Comparison of ENCODE assay signal across 8 cellular contexts in genomic region chr6:2970034-2970685, GRCh38. TPM values are rescaled to one million over a fixed set of nuclear protein-coding genes. Genes with fewer than 3 reads are reported as not detected.
DNase-seq lines count a peak whose midpoint lies in the region; ATAC-seq, FAIRE-seq and TF ChIP-seq lines count a peak whose summit lies in the region.

No MANE protein-coding gene starts in this region.

- peaks cover 38% of the 10 kb centered on the region for H3K27me3 Mint-ChIP-seq in activated CD4-positive, alpha-beta T cell treated with anti-CD3 and anti-CD28 coated beads, Interleukin-2, amount 10 ng/mL, durations not matched to agents 7 days and 5 days

- H3K9me3 Mint-ChIP-seq in activated CD4-positive, alpha-beta T cell treated with anti-CD3 and anti-CD28 coated beads, Interleukin-2, amount 10 ng/mL, durations not matched to agents 7 days and 5 days: peaks cover 2% of the 10 kb centered on the region

- no peaks in the 10 kb centered on the region for H3K9me1 ChIP-seq in K562 (ENCODE audit: control insufficient read depth, insufficient read depth, low read length)

- DNase-seq in activated CD4-positive, alpha-beta T cell treated with anti-CD3 and anti-CD28 coated beads, Interleukin-2, amount 10 ng/mL, durations not matched to agents 7 days and 5 days: no peak
- no peak for DNase-seq in activated CD4-positive, alpha-beta T cell treated with anti-CD3 and anti-CD28 coated beads, Interleukin-2, amount 50 U/mL, for 1 hour
- peak in 3 of 4 experiments; percentile 49 to 84 (median 69) for DNase-seq in K562 (ENCODE audit: extremely low read depth in 1 of 4, low spot score in 3 of 4)
- DNase-seq in lower lobe of right lung: no peak
- DNase-seq in thyroid gland: no peak
- no peak for DNase-seq in NCI-H510A treated with DMSO at 0.1 percent for 48 hours (lab: John Stamatoyannopoulos, UW)
- no peak for DNase-seq in putamen (ENCODE audit: low spot score)
- DNase-seq in stimulated activated CD8-positive, alpha-beta memory T cell treated with anti-CD3 and anti-CD28 coated beads, Interleukin-4, amount 100 ng/mL, for 48 hours: no peak

- peaks cover 26% of the 10 kb centered on the region for H3K4me1 Mint-ChIP-seq in activated CD4-positive, alpha-beta T cell treated with anti-CD3 and anti-CD28 coated beads, Interleukin-2, amount 10 ng/mL, durations not matched to agents 7 days and 5 days

- H3K4me3 ChIP-seq in K562: peak overlapping the region; percentile 67
- peak overlapping the region; percentile 74 for H3K4me3 ChIP-seq in lower lobe of right lung
- peak overlapping the region in 1 of 3 donors; percentile 75 for H3K4me3 ChIP-seq in thyroid gland (replicated peaks in 1 of 3)

- ATAC-seq in K562: peak; percentile 54
- no peak for ATAC-seq in lower lobe of right lung

- in situ Hi-C loops in K562 (cut with MboI): no loop called here

- WGBS in K562 (ENCODE audit: insufficient coverage, low coverage, missing lambda C conversion rate): 12% methylated on average over 10 of the region's 10 CpGs
- 38 to 42% methylated on average over 10 of the region's 10 CpGs for WGBS in thyroid gland, 2 donors

- H3K9ac ChIP-seq in K562 (ENCODE audit: insufficient read depth in 1 of 2, low read depth in 2 of 2, low read length in 2 of 2): peak overlapping the region; percentile 12 to 76; a peak in 3 of 4 replicates

- no peak for TF ChIP-seq RAD21 in K562 (CRISPR knock-in tag; conservative IDR thresholded peaks at IDR 0.05 in 1 of 2, IDR thresholded peaks at IDR 0.05 in 1 of 2)

- TF ChIP-seq POLR2A in K562 (conservative IDR thresholded peaks at IDR 0.05): no peak; the same call in none of the 2 replicates
- no peak for TF ChIP-seq POLR2A in thyroid gland (IDR thresholded peaks at IDR 0.05)

- intact Hi-C loops in K562 (cut with micrococcal nuclease): loop anchor here (1.0 kb wide), 1 partner anchor 19 kb away; no protein-coding TSS in a partner anchor
- intact Hi-C loops in lower lobe of right lung (cut with DNase I): no loop called here
- intact Hi-C loops in thyroid gland (cut with DNase I): no loop called here

- H3K36me3 ChIP-seq in K562 (ENCODE audit: control insufficient read depth, insufficient read depth, low read length) (peaks cover 9% of the 10 kb centered on the region; the same call in 1 of the 3 replicates), lower lobe of right lung (peaks cover 4% of the 10 kb centered on the region), thyroid gland (no peaks in the 10 kb centered on the region)

- H3K4me3 Mint-ChIP-seq in activated CD4-positive, alpha-beta T cell treated with anti-CD3 and anti-CD28 coated beads, Interleukin-2, amount 10 ng/mL, durations not matched to agents 7 days and 5 days: peak overlapping the region; percentile 79

- H3K27ac Mint-ChIP-seq in activated CD4-positive, alpha-beta T cell treated with anti-CD3 and anti-CD28 coated beads, Interleukin-2, amount 10 ng/mL, durations not matched to agents 7 days and 5 days: peak overlapping the region; percentile 86

- H3K27me3 ChIP-seq in K562 (ENCODE audit: control insufficient read depth in 2 of 2, insufficient read depth in 2 of 2, low read length in 2 of 2) (no peaks in the 10 kb centered on the region), lower lobe of right lung (ENCODE audit: low read depth) (no peaks in the 10 kb centered on the region), thyroid gland (no peaks in the 10 kb centered on the region)

- H2AFZ ChIP-seq in K562 (ENCODE audit: low read depth, low read length): no peak overlapping the region

- H4K20me1 ChIP-seq in K562 (replicated peaks; ENCODE audit: control insufficient read depth, insufficient read depth, low read length): no peaks in the 10 kb centered on the region

- BruUV-seq in K562 (replicated peaks; lab: Mats Ljungman, UMichigan): TSS peak; percentile 48

- H3K4me1 ChIP-seq in K562 (replicated peaks in 1 of 2; ENCODE audit: control insufficient read depth in 2 of 2, insufficient read depth in 2 of 2, low read length in 2 of 2): peaks cover 36 to 41% of the 10 kb centered on the region in 2 experiments
- peaks cover 42% of the 10 kb centered on the region for H3K4me1 ChIP-seq in lower lobe of right lung
- peaks cover 6 to 12% of the 10 kb centered on the region in 2 donors for H3K4me1 ChIP-seq in thyroid gland

- TF ChIP-seq EP300 in K562 (IDR thresholded peaks at IDR 0.05; ENCODE audit: low read length): no peak; the same call in 1 of the 2 replicates

- peak; percentile 51 for FAIRE-seq in K562 (lab: Jason Lieb, UNC)

- CTCF ChIA-PET in activated CD4-positive, alpha-beta T cell treated with anti-CD3 and anti-CD28 coated beads, Interleukin-2, amount 10 ng/mL, durations not matched to agents 7 days and 5 days (lab: Charles Lee): no interaction called here
- CTCF ChIA-PET in K562 (lab: Yijun Ruan, JAX; ENCODE audit: low intra/inter-chr PET ratio): no interaction called here

- peaks cover 7% of the 10 kb centered on the region for H3K36me3 Mint-ChIP-seq in activated CD4-positive, alpha-beta T cell treated with anti-CD3 and anti-CD28 coated beads, Interleukin-2, amount 10 ng/mL, durations not matched to agents 7 days and 5 days (ENCODE audit: low read depth)

- H3K27ac ChIP-seq in K562 (ENCODE audit: extremely low read depth, low read depth, low read length): peak overlapping the region; percentile 83
- peak overlapping the region; percentile 98 for H3K27ac ChIP-seq in lower lobe of right lung
- H3K27ac ChIP-seq in thyroid gland: peak overlapping the region; percentile 90 to 98 (median 98)

- H3K9me3 ChIP-seq in K562 (replicated peaks; ENCODE audit: control insufficient read depth, insufficient read depth, low read depth, low read length) (no peaks in the 10 kb centered on the region), lower lobe of right lung (no peaks in the 10 kb centered on the region), thyroid gland (no peaks in the 10 kb centered on the region)

- peaks cover 64% of the 10 kb centered on the region for H3K79me2 ChIP-seq in K562 (ENCODE audit: control insufficient read depth, insufficient read depth, low read length)

- TF ChIP-seq CTCF in K562 (IDR thresholded peaks at IDR 0.05 in 2 of 3, conservative IDR thresholded peaks at IDR 0.05 in 1 of 3; ENCODE audit: insufficient read depth in 2 of 3, low read depth in 1 of 3, low read length in 3 of 3): no peak
- TF ChIP-seq CTCF in lower lobe of right lung (IDR thresholded peaks at IDR 0.05): no peak
- TF ChIP-seq CTCF in thyroid gland (IDR thresholded peaks at IDR 0.05): no peak

- POLR2A ChIA-PET in activated CD4-positive, alpha-beta T cell treated with anti-CD3 and anti-CD28 coated beads, Interleukin-2, amount 10 ng/mL, durations not matched to agents 7 days and 5 days (lab: Charles Lee): no interaction called here
- POLR2A ChIA-PET in K562 (lab: Yijun Ruan, JAX): no interaction called here

- H3K4me2 ChIP-seq in K562 (ENCODE audit: insufficient read depth, low read length): peak overlapping the region; percentile 90

TF ChIP-seq in K562, 482 proteins besides CTCF, POLR2A, EP300 and RAD21 (continues in another document):
- TF ChIP-seq CHD1 (IDR thresholded peaks at IDR 0.05; ENCODE audit: low read length): no peak

RNA-seq across cellular contexts. Expression of gene SERPINB6, which starts 1.2 kb away (rescaled TPM):
- total RNA-seq in activated CD4-positive, alpha-beta T cell treated with anti-CD3 and anti-CD28 coated beads, Interleukin-2, amount 10 ng/mL, durations not matched to agents 7 days and 5 days: 10 to 100 TPM in 1 of 2 experiments, 1 to 10 TPM in 1; 9.1 to 14.3 TPM
- 141 and 220 TPM in 2 replicates for total RNA-seq in K562 (2011; cell fraction: chromatin; rRNA removed; ENCODE audit: low replicate concordance)
- total RNA-seq in K562 (2011; cell fraction: nucleolus; rRNA removed): 93.6 and 93.8 TPM in 2 replicates
- total RNA-seq in K562 (2011; cell fraction: nucleoplasm; rRNA removed): 147 and 201 TPM in 2 replicates
- total RNA-seq in K562 (2014; rRNA removed): 86.6 and 92.4 TPM in 2 replicates
- total RNA-seq in K562 (2014; rRNA removed; fragmentation: Illumina TruSeq; extraction: Trizol): 111 and 114 TPM in 2 replicates
- total RNA-seq in K562 (2015; rRNA removed; fragmentation: Illumina TruSeq; extraction: Trizol): 100 and 113 TPM in 2 replicates
- 124 and 126 TPM in 2 replicates for total RNA-seq in K562 (2021)
- 151 and 210 TPM in 2 replicates for polyA plus RNA-seq in K562 (2011; rRNA removed)
- polyA plus RNA-seq in K562 (2011; cell fraction: cytosol; rRNA removed): 171 and 185 TPM in 2 replicates
- polyA plus RNA-seq in K562 (2011; cell fraction: nucleus; rRNA removed): 130 and 168 TPM in 2 replicates
- 133 and 231 TPM in 2 replicates for polyA plus RNA-seq in K562 (2012)
- 162 and 176 TPM in 2 replicates for polyA plus RNA-seq in K562 (2014; fragmentation: Illumina TruSeq; extraction: Trizol)
- 100 to 1,000 TPM; 143 to 211 TPM for polyA plus RNA-seq in K562 (2014; fragmentation: Nextera tagmentation; extraction: Ambion mirVana)
- 145 and 159 TPM in 2 replicates for polyA plus RNA-seq in K562 (2014; rRNA removed)
- 135 and 183 TPM in 2 replicates for polyA minus RNA-seq in K562 (2011; rRNA and poly(A)+ RNA removed)
- polyA minus RNA-seq in K562 (2011; cell fraction: cytosol; rRNA and poly(A)+ RNA removed): 64.3 and 74.2 TPM in 2 replicates
- polyA minus RNA-seq in K562 (2011; cell fraction: nucleus; rRNA and poly(A)+ RNA removed): 60.0 and 62.5 TPM in 2 replicates
- total RNA-seq in lower lobe of right lung: 160 TPM
- total RNA-seq in thyroid gland: 100 to 1,000 TPM; 151 to 210 (median 171) TPM

RNA-seq across cellular contexts. Expression of gene NQO2, which starts 29.5 kb away (rescaled TPM):
- 10 to 100 TPM; 37.5 to 43.2 TPM for total RNA-seq in activated CD4-positive, alpha-beta T cell treated with anti-CD3 and anti-CD28 coated beads, Interleukin-2, amount 10 ng/mL, durations not matched to agents 7 days and 5 days
- 88.6 and 124 TPM in 2 replicates for total RNA-seq in K562 (2011; cell fraction: chromatin; rRNA removed; ENCODE audit: low replicate concordance)
- 76.6 and 81.5 TPM in 2 replicates for total RNA-seq in K562 (2011; cell fraction: nucleolus; rRNA removed)
- total RNA-seq in K562 (2011; cell fraction: nucleoplasm; rRNA removed): 59.8 and 71.4 TPM in 2 replicates
- total RNA-seq in K562 (2014; rRNA removed) (101 and 110 TPM in 2 replicates), K562 (2014; rRNA removed; fragmentation: Illumina TruSeq; extraction: Trizol) (106 and 108 TPM in 2 replicates), K562 (2015; rRNA removed; fragmentation: Illumina TruSeq; extraction: Trizol) (116 TPM in 2 replicates), K562 (2021) (136 and 139 TPM in 2 replicates), lower lobe of right lung (22.4 TPM), thyroid gland (10 to 100 TPM; 20.7 to 43.0 (median 36.3) TPM)
- polyA plus RNA-seq in K562 (2011; rRNA removed) (187 and 214 TPM in 2 replicates), K562 (2014; fragmentation: Illumina TruSeq; extraction: Trizol) (113 and 118 TPM in 2 replicates), K562 (2014; fragmentation: Nextera tagmentation; extraction: Ambion mirVana) (10 to 100 TPM; 54.6 to 70.1 TPM), K562 (2014; rRNA removed) (145 and 149 TPM in 2 replicates)
- polyA plus RNA-seq in K562 (2011; cell fraction: cytosol; rRNA removed): 201 and 211 TPM in 2 replicates
- polyA plus RNA-seq in K562 (2011; cell fraction: nucleus; rRNA removed): 136 and 150 TPM in 2 replicates
- 121 and 287 TPM in 2 replicates for polyA plus RNA-seq in K562 (2012)
- 136 and 185 TPM in 2 replicates for polyA minus RNA-seq in K562 (2011; rRNA and poly(A)+ RNA removed)
- 67.3 and 100 TPM in 2 replicates for polyA minus RNA-seq in K562 (2011; cell fraction: cytosol; rRNA and poly(A)+ RNA removed)
- 20.6 and 27.7 TPM in 2 replicates for polyA minus RNA-seq in K562 (2011; cell fraction: nucleus; rRNA and poly(A)+ RNA removed)

Comparison
In these comparisons a context has a peak if more than half of its experiments do, and no peak if none do; other contexts are left out.
1. DNase-seq: peak in K562 (3 of 4); none in activated CD4-positive, alpha-beta T cell treated with anti-CD3 and anti-CD28 coated beads, Interleukin-2, amount 10 ng/mL, durations not matched to agents 7 days and 5 days (single experiment), activated CD4-positive, alpha-beta T cell treated with anti-CD3 and anti-CD28 coated beads, Interleukin-2, amount 50 U/mL, for 1 hour (single experiment), lower lobe of right lung (single experiment), thyroid gland (0 of 2), NCI-H510A treated with DMSO at 0.1 percent for 48 hours (single experiment), putamen (single experiment) and stimulated activated CD8-positive, alpha-beta memory T cell treated with anti-CD3 and anti-CD28 coated beads, Interleukin-4, amount 100 ng/mL, for 48 hours (single experiment).
2. RNA of gene SERPINB6, which starts 1.2 kb away (total RNA-seq): 151 to 210 TPM in thyroid gland, 160 TPM in lower lobe of right lung (single experiment) and 86.6 to 220 TPM in K562; 9.1 to 14.3 TPM in activated CD4-positive, alpha-beta T cell treated with anti-CD3 and anti-CD28 coated beads, Interleukin-2, amount 10 ng/mL, durations not matched to agents 7 days and 5 days; every median in the first group is over 4 times any median in the second.
3. Peak in every context shown above with its lines, with median percentiles within 50 percentile points of each other: H3K27ac ChIP-seq.